In genomic region chr4:140153419-140153743, GRCh38 we compare ENCODE assay signal across 8 cellular contexts. TPM values are rescaled to one million over a fixed set of nuclear protein-coding genes. Genes with fewer than 3 reads are reported as not detected.
DNase-seq lines count a peak whose midpoint lies in the region; ATAC-seq, FAIRE-seq and TF ChIP-seq lines count a peak whose summit lies in the region.

No MANE protein-coding gene starts in this region.

- H3K36me3 ChIP-seq in GM23338 (ENCODE audit: insufficient read depth), result no peaks in the 10 kb centered on the region
- peaks cover 4% of the 10 kb centered on the region; the same call in 1 of the 2 replicates for H3K36me3 ChIP-seq in WERI-Rb-1
- no peaks in the 10 kb centered on the region for H3K36me3 ChIP-seq in skeletal muscle satellite cell (ENCODE audit: insufficient read depth, low read length)

- H2AFZ ChIP-seq in GM23338, result peak overlapping the region; percentile 85

- no peak overlapping the region for H3K27ac Mint-ChIP-seq in GM23338
- H3K27ac Mint-ChIP-seq in glutamatergic neuron (ENCODE audit: unreplicated experiment), result peak overlapping the region; percentile 96

- H3K4me1 Mint-ChIP-seq in GM23338 (peaks cover 18% of the 10 kb centered on the region), glutamatergic neuron (ENCODE audit: low read depth, unreplicated experiment) (peaks cover 17% of the 10 kb centered on the region)

- H3K9me3 ChIP-seq in WERI-Rb-1 (ENCODE audit: severe bottlenecking) (no peaks in the 10 kb centered on the region), skeletal muscle satellite cell (replicated peaks; ENCODE audit: low read length) (no peaks in the 10 kb centered on the region)

- H3K4me2 ChIP-seq in GM23338 (peak overlapping the region; percentile 99), skeletal muscle satellite cell (ENCODE audit: low read length) (peak overlapping the region; percentile 100)

- H3K27ac ChIP-seq in GM23338 (ENCODE audit: low read depth) (no peak overlapping the region), WERI-Rb-1 (peak overlapping the region; percentile 98)

- no peak for DNase-seq in GM23338 (ENCODE audit: low spot score)
- no peak for DNase-seq in WERI-Rb-1
- no peak for DNase-seq in glutamatergic neuron
- no peak for DNase-seq in iPS-NIHi11 (ENCODE audit: low spot score)
- no peak for DNase-seq in H54 (ENCODE audit: insufficient read length, low spot score)
- DNase-seq in mesenteric fat pad (ENCODE audit: low spot score), result no peak

- H4K20me1 ChIP-seq in GM23338 (replicated peaks; ENCODE audit: insufficient read depth), result no peaks in the 10 kb centered on the region

- TF ChIP-seq CTCF in GM23338 (conservative IDR thresholded peaks at IDR 0.05; ENCODE audit: low read depth in 2 of 2) (no peak), WERI-Rb-1 (IDR thresholded peaks at IDR 0.05; ENCODE audit: low read depth, low read length) (no peak), glutamatergic neuron (IDR thresholded peaks at IDR 0.05; ENCODE audit: partially characterized antibody, unreplicated experiment) (no peak)

- H3K9me2 ChIP-seq in GM23338 (ENCODE audit: insufficient read depth), result no peaks in the 10 kb centered on the region

- H3K27me3 Mint-ChIP-seq in GM23338 (ENCODE audit: insufficient read depth, low read depth, poor library complexity) (peaks cover 27% of the 10 kb centered on the region), glutamatergic neuron (ENCODE audit: unreplicated experiment) (peaks cover 25% of the 10 kb centered on the region)

- H3K79me2 ChIP-seq in GM23338 (replicated peaks; ENCODE audit: insufficient read depth), result 0 out of 2 replicates have a peak, but pooled peaks cover 7% of the 10 kb centered on the region

- H3K27me3 ChIP-seq in GM23338 (ENCODE audit: insufficient read depth) (peaks cover 12% of the 10 kb centered on the region), WERI-Rb-1 (ENCODE audit: insufficient read depth, low read depth, severe bottlenecking) (no peaks in the 10 kb centered on the region), skeletal muscle satellite cell (ENCODE audit: control insufficient read depth, insufficient read depth, low read length) (peaks cover 3% of the 10 kb centered on the region)

- TF ChIP-seq POLR2A in H54 (IDR thresholded peaks at IDR 0.05; ENCODE audit: low read depth, low read length), result no peak

- H3K9me3 Mint-ChIP-seq in GM23338 (no peaks in the 10 kb centered on the region), glutamatergic neuron (ENCODE audit: unreplicated experiment) (peaks cover 21% of the 10 kb centered on the region)

- peak overlapping the region; percentile 89 for H3K9ac ChIP-seq in skeletal muscle satellite cell (ENCODE audit: low read depth, low read length)

- FAIRE-seq in H54 (lab: Jason Lieb, UNC), result no peak

- ATAC-seq in GM23338 (no peak), GM21723 (IDR thresholded peaks at IDR 0.05; ENCODE audit: unreplicated experiment) (no peak)

- H3K4me3 Mint-ChIP-seq in GM23338 (peak overlapping the region; percentile 90), glutamatergic neuron (ENCODE audit: unreplicated experiment) (peak overlapping the region; percentile 87)

- peaks cover 4% of the 10 kb centered on the region for H3F3A ChIP-seq in GM23338 (replicated peaks; ENCODE audit: low read depth)

- H3K4me1 ChIP-seq in GM23338 (ENCODE audit: insufficient read depth) (peaks cover 10% of the 10 kb centered on the region), skeletal muscle satellite cell (ENCODE audit: control insufficient read depth, insufficient read depth, low read length) (peaks cover 19% of the 10 kb centered on the region)

- H3K4me3 ChIP-seq in GM23338 (peak overlapping the region; percentile 97), WERI-Rb-1 (ENCODE audit: low read depth, low read length) (peak overlapping the region; percentile 98), skeletal muscle satellite cell (ENCODE audit: low read length) (peak overlapping the region; percentile 94)

- no peaks in the 10 kb centered on the region; the same call in 2 of the 3 replicates for H3K36me3 Mint-ChIP-seq in GM23338 (ENCODE audit: low read depth)
- no peaks in the 10 kb centered on the region for H3K36me3 Mint-ChIP-seq in glutamatergic neuron (ENCODE audit: unreplicated experiment)

TF ChIP-seq in GM23338, 12 proteins besides CTCF, POLR2A, EP300 and RAD21:
- TF ChIP-seq CREB1 (CRISPR knock-in tag; IDR thresholded peaks at IDR 0.05; ENCODE audit: low read depth), result no peak
- TF ChIP-seq EZH2 (IDR thresholded peaks at IDR 0.05; ENCODE audit: low read depth, unreplicated experiment), result peak; percentile 4

RNA-seq across cellular contexts. Expression of gene MAML3, which starts 0.6 kb away (rescaled TPM):
- total RNA-seq in GM23338 (2014; rRNA removed; shearing (Covaris generic)), result 3.7 and 6.5 TPM in 2 replicates
- 1.3 and 1.7 TPM in 2 replicates for polyA plus RNA-seq in GM23338 (2016; fragmentation: Nextera tagmentation; extraction: Ambion mirVana)
- total RNA-seq in glutamatergic neuron (ENCODE audit: unreplicated experiment), result 59.4 TPM
- 0.51 and 1.3 TPM in 2 replicates for total RNA-seq in skeletal muscle satellite cell (2012; rRNA removed)
- total RNA-seq in mesenteric fat pad, result 7.3 TPM
